1 cellular context compared by ENCODE assay signal in genomic region chr11:8262552-8263108, GRCh38.
TF ChIP-seq lines count a peak whose summit lies in the region.

No MANE protein-coding gene starts in this region.

TF ChIP-seq in H1, 55 proteins besides CTCF, POLR2A, EP300 and RAD21:
- no peak for TF ChIP-seq KDM5A (IDR thresholded peaks at IDR 0.05; ENCODE audit: low read length)
- peak; percentile 24 for TF ChIP-seq RNF2 (IDR thresholded peaks at IDR 0.05; ENCODE audit: borderline replicate concordance, low read depth, low read length, missing control alignments, poor library complexity, severe bottlenecking)
- TF ChIP-seq CHD2 (IDR thresholded peaks at IDR 0.05; ENCODE audit: low read length), result no peak
- TF ChIP-seq YY1 (IDR thresholded peaks at IDR 0.05; ENCODE audit: low read depth, low read length), result peak; percentile 78; the same call in 1 of the 2 replicates
- 0 out of 2 replicates have a peak, but pooled peaks have one; percentile 11 for TF ChIP-seq EGR1 (IDR thresholded peaks at IDR 0.05; ENCODE audit: borderline replicate concordance, low read depth, low read length)
- TF ChIP-seq ASH2L (IDR thresholded peaks at IDR 0.05; ENCODE audit: low read length), result peak; percentile 67
- no peak for TF ChIP-seq MAX (IDR thresholded peaks at IDR 0.05)
- TF ChIP-seq CHD7 (IDR thresholded peaks at IDR 0.05; ENCODE audit: insufficient replicate concordance, low read length), result no peak
- TF ChIP-seq MAFK (IDR thresholded peaks at IDR 0.05; ENCODE audit: low read depth, low read length), result no peak
- TF ChIP-seq TBP (IDR thresholded peaks at IDR 0.05; ENCODE audit: low read depth, low read length), result peak; percentile 20; the same call in 1 of the 2 replicates
- peak; percentile 70 for TF ChIP-seq EZH2 (IDR thresholded peaks at IDR 0.05; ENCODE audit: low read depth, low read length, severe bottlenecking)
- peak; percentile 69 for TF ChIP-seq E2F6 (IDR thresholded peaks at IDR 0.05)
- 0 out of 2 replicates have a peak, but pooled peaks have one; percentile 44 for TF ChIP-seq TAF1 (IDR thresholded peaks at IDR 0.05; ENCODE audit: low read depth, low read length)
- TF ChIP-seq SUZ12 (IDR thresholded peaks at IDR 0.05; ENCODE audit: low read length), result peak; percentile 86; the same call in 1 of the 2 replicates
- TF ChIP-seq TEAD4 (IDR thresholded peaks at IDR 0.05; ENCODE audit: low read depth, low read length), result no peak
- peak; percentile 85 for TF ChIP-seq KDM4A (IDR thresholded peaks at IDR 0.05; ENCODE audit: low read depth, low read length, severe bottlenecking)
